Comparison of ENCODE assay signal across 9 cellular contexts in genomic region chr1:8020032-8020431, GRCh38. TPM values are rescaled to one million over a fixed set of nuclear protein-coding genes. Genes with fewer than 3 reads are reported as not detected.
DNase-seq lines count a peak whose midpoint lies in the region; ATAC-seq, FAIRE-seq and TF ChIP-seq lines count a peak whose summit lies in the region.
"Had no signal": no experiment of that assay in that cellular context is flagged by ENCODE, and none has a peak within 500 bp of the region (broad histone marks: within the 10 kb centered on the region; RNA-seq: fewer than 3 reads in every experiment).

No MANE protein-coding gene starts in this region.

- H3K4me2 ChIP-seq in OCI-LY3 (ENCODE audit: low read length), result no peak overlapping the region; the same call in 1 of the 2 replicates

- H3K4me3 ChIP-seq in OCI-LY3 (ENCODE audit: low read length) (no peak overlapping the region), pancreas (peak overlapping the region in 1 of 4 donors; percentile 89)

- intact Hi-C loops in pancreas (cut with DNase I), result no loop called here

- H3K4me1 ChIP-seq in OCI-LY3 (ENCODE audit: low read length) (peaks cover 16% of the 10 kb centered on the region), pancreas (peaks cover 27 to 68% (median 33%) of the 10 kb centered on the region in 3 donors)

- H3K36me3 ChIP-seq in OCI-LY3 (replicated peaks; ENCODE audit: low read depth, low read length) (no peaks in the 10 kb centered on the region), pancreas (peaks cover 0 to 51% (median 3%) of the 10 kb centered on the region in 3 donors)

- no peak overlapping the region for H3K9ac ChIP-seq in OCI-LY3 (ENCODE audit: low read length)

- H3K9me3 ChIP-seq in OCI-LY3 (ENCODE audit: insufficient read depth, low read length) (no peaks in the 10 kb centered on the region), pancreas (no peaks in the 10 kb centered on the region)

- no peak for TF ChIP-seq CTCF in OCI-LY3 (IDR thresholded peaks at IDR 0.05; ENCODE audit: low read depth, low read length)
- no peak for TF ChIP-seq CTCF in pancreas (IDR thresholded peaks at IDR 0.05)

- H3K79me2 ChIP-seq in OCI-LY3 (ENCODE audit: low read length), result no peaks in the 10 kb centered on the region

- DNase-seq in EH (ENCODE audit: low read depth), result peak; percentile 71
- peak in 3 of 6 donors; percentile 48 to 62 (median 58) for DNase-seq in pancreas
- DNase-seq in putamen (ENCODE audit: low spot score), result no peak
- DNase-seq: NCI-H526 treated with DMSO at 0.1 percent for 48 hours had no signal

- H4K20me1 ChIP-seq in OCI-LY3 (ENCODE audit: insufficient read depth, low read length), result no peaks in the 10 kb centered on the region

- no peak overlapping the region for H3K27ac ChIP-seq in OCI-LY3 (ENCODE audit: low read length)
- H3K27ac ChIP-seq in pancreas, result peak overlapping the region; percentile 43 to 100 (median 99)

- FAIRE-seq in pancreas (lab: Jason Lieb, UNC), result peak; percentile 70

- ATAC-seq in esophagus mucosa, result peak; percentile 73
- peak; percentile 13 to 46 (median 33) for ATAC-seq in pancreas
- ATAC-seq in GM18511 (IDR thresholded peaks at IDR 0.05; ENCODE audit: unreplicated experiment), result no peak
- ATAC-seq in GM19324 (IDR thresholded peaks at IDR 0.05; ENCODE audit: low FRiP score, unreplicated experiment), result no peak
- no peak for ATAC-seq in HG02642 (IDR thresholded peaks at IDR 0.05; ENCODE audit: poor library complexity, unreplicated experiment)

- no peaks in the 10 kb centered on the region for H3K27me3 ChIP-seq in OCI-LY3 (ENCODE audit: low read depth, low read length)
- H3K27me3 ChIP-seq in pancreas, result no peaks in the 10 kb centered on the region

- peak overlapping the region; percentile 57; the same call in 1 of the 2 replicates for H2AFZ ChIP-seq in OCI-LY3 (ENCODE audit: low read depth, low read length)

RNA-seq across cellular contexts. Expression of gene ERRFI1, which starts 6.1 kb away (rescaled TPM):
- total RNA-seq in esophagus mucosa, result 25.4 TPM
- total RNA-seq in pancreas, result 100 to 1,000 TPM in 3 of 6 donors, 10 to 100 TPM in 3; 36.4 to 392 (median 81.7) TPM
- polyA plus RNA-seq in pancreas, result 100 to 1,000 TPM in 1 of 2 donors, 10 to 100 TPM in 1; 88.2 to 129 TPM

RNA-seq across cellular contexts. Expression of gene PARK7, which starts 58.5 kb away (rescaled TPM):
- total RNA-seq in esophagus mucosa (170 TPM), pancreas (100 to 1,000 TPM in 5 of 6 donors, 10 to 100 TPM in 1; 99.8 to 143 (median 134) TPM)
- polyA plus RNA-seq in pancreas, result 100 to 1,000 TPM; 174 to 176 TPM

Comparison
In these comparisons a context has a peak if more than half of its experiments do, and no peak if none do; other contexts are left out.
1. ATAC-seq: peak in esophagus mucosa (single experiment) and pancreas (4 of 4); none in GM18511 (single experiment), GM19324 (single experiment) and HG02642 (single experiment).